ENCODE assay signal across 23 cellular contexts in the genomic region with DNA sequence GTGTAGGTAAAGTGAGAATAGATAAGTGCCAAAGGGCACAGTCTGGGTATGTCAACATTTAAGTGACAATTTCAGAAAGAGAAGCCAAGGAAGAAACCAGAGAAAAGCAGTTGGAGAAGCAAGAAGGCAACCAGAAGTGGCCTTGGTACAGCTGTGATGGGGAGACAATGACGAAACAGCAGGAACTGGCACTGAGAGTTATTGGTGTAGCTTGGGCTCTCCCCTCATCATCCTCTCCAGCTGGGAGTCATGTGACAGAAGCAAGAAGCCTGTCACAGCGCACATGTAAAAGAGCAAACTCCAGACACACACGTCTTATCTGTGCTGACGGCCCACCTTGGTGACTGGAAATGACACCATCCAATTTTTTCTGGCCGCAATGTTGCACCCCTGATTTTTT.
DNase-seq lines count a peak whose midpoint lies in the region; ATAC-seq and TF ChIP-seq lines count a peak whose summit lies in the region.
"Had no signal": no experiment of that assay in that cellular context is flagged by ENCODE, and none has a peak within 500 bp of the region (broad histone marks: within the 10 kb centered on the region; RNA-seq: fewer than 3 reads in every experiment).

No MANE protein-coding gene starts in this region.

- in situ Hi-C loops in gastrocnemius medialis (cut with MboI; ENCODE audit: low sequenced_read_pairs in 4 of 4), result no loop called here

- ATAC-seq in gastrocnemius medialis, result peak; percentile 38 to 60
- no peak for ATAC-seq in HG03097 (IDR thresholded peaks at IDR 0.05; ENCODE audit: low FRiP score, unreplicated experiment)
- ATAC-seq: activated CD4-positive, CD25-positive, alpha-beta regulatory T cell treated with anti-CD3 and anti-CD28 coated beads, Interleukin-2, amount 50 U/mL, for 24 hours; activated CD8-positive, alpha-beta T cell treated with anti-CD3 and anti-CD28 coated beads, Interleukin-2, amount 10 ng/mL, durations not matched to agents 7 days and 5 days; activated T-cell treated with anti-CD3 and anti-CD28 coated beads, Interleukin-2, amount 50 U/mL, for 4 hours; Panc1 had no signal

- H3K27ac ChIP-seq in VCaP (peak overlapping the region; percentile 61), left ventricle myocardium inferior (replicated peaks) (peak overlapping the region; percentile 87), gastrocnemius medialis (peak overlapping the region; percentile 51 to 83 (median 76))
- H3K27ac ChIP-seq: 22Rv1, neural progenitor cell had no signal

- no peak for TF ChIP-seq POLR2A in gastrocnemius medialis (IDR thresholded peaks at IDR 0.05)

- H3K36me3 ChIP-seq in left ventricle myocardium inferior (no peaks in the 10 kb centered on the region), gastrocnemius medialis (no peaks in the 10 kb centered on the region)
- H3K36me3 ChIP-seq: neural progenitor cell, uterus had no signal

- no peak for TF ChIP-seq CTCF in VCaP (conservative IDR thresholded peaks at IDR 0.05)
- no peak for TF ChIP-seq CTCF in left ventricle myocardium inferior (IDR thresholded peaks at IDR 0.05; ENCODE audit: borderline replicate concordance)
- TF ChIP-seq CTCF in gastrocnemius medialis (IDR thresholded peaks at IDR 0.05 in 4 of 5, conservative IDR thresholded peaks at IDR 0.05 in 1 of 5), result no peak

- intact Hi-C loops in left ventricle myocardium inferior (cut with micrococcal nuclease), result loop anchor here (10.0 kb wide), 1 partner anchor 150 kb away; no protein-coding TSS in a partner anchor
- intact Hi-C loops in gastrocnemius medialis (cut with DNase I; ENCODE audit: low total_unique reads), result no loop called here

- H3K9me3 ChIP-seq in left ventricle myocardium inferior (replicated peaks), result peaks cover 5% of the 10 kb centered on the region
- no peaks in the 10 kb centered on the region for H3K9me3 ChIP-seq in gastrocnemius medialis
- H3K9me3 ChIP-seq: uterus had no signal

- peak; percentile 19 for DNase-seq in DMS 273 (lab: John Stamatoyannopoulos, UW; ENCODE audit: unreplicated experiment)
- no peak for DNase-seq in DMS 273 treated with DMSO at 0.1 percent for 48 hours (lab: John Stamatoyannopoulos, UW)
- no peak for DNase-seq in left ventricle myocardium inferior
- DNase-seq in gastrocnemius medialis, result peak in 1 of 2 donors; percentile 28
- no peak for DNase-seq in cortex of kidney (lab: John Stamatoyannopoulos, UW)
- no peak for DNase-seq in activated effector memory CD4-positive, alpha-beta T cell treated with anti-CD3 and anti-CD28 coated beads, Interleukin-2, amount 50 U/mL, for 16 hours
- DNase-seq: activated CD8-positive, alpha-beta T cell treated with anti-CD3 and anti-CD28 coated beads, Interleukin-2, amount 10 ng/mL, durations not matched to agents 7 days and 5 days; activated naive CD4-positive, alpha-beta T cell treated with anti-CD3 and anti-CD28 coated beads, Interleukin-2, amount 10 ng/mL, durations not matched to agents 7 days and 5 days; activated T-cell treated with anti-CD3 and anti-CD28 coated beads, Interleukin-2, amount 50 U/mL, for 4 hours; aorta; Calu3; effector CD4-positive, alpha-beta T cell; NCI-H345; stimulated activated CD8-positive, alpha-beta memory T cell treated with anti-CD3 and anti-CD28 coated beads, Interleukin-4, amount 100 ng/mL, for 48 hours; substantia nigra; T-helper 9 cell; uterus had no signal

- H3K4me1 ChIP-seq in left ventricle myocardium inferior (peaks cover 66% of the 10 kb centered on the region), gastrocnemius medialis (peaks cover 32 to 39% of the 10 kb centered on the region in 2 donors)
- H3K4me1 ChIP-seq: neural progenitor cell had no signal

- H3K27me3 ChIP-seq in left ventricle myocardium inferior (ENCODE audit: low read depth) (no peaks in the 10 kb centered on the region), gastrocnemius medialis (no peaks in the 10 kb centered on the region)
- H3K27me3 ChIP-seq: neural progenitor cell, uterus had no signal

- no peak overlapping the region for H3K4me3 ChIP-seq in left ventricle myocardium inferior
- H3K4me3 ChIP-seq in gastrocnemius medialis, result no peak overlapping the region
- H3K4me3 ChIP-seq: neural progenitor cell, uterus had no signal
